9 cellular contexts compared by ENCODE assay signal in genomic region chr15:52790941-52791751, GRCh38. TPM values are rescaled to one million over a fixed set of nuclear protein-coding genes. Genes with fewer than 3 reads are reported as not detected.
DNase-seq lines count a peak whose midpoint lies in the region; ATAC-seq, FAIRE-seq and TF ChIP-seq lines count a peak whose summit lies in the region.
"Had no signal": no experiment of that assay in that cellular context is flagged by ENCODE, and none has a peak within 500 bp of the region (broad histone marks: within the 10 kb centered on the region; RNA-seq: fewer than 3 reads in every experiment).

No MANE protein-coding gene starts in this region.

- peaks cover 26 to 35% (median 34%) of the 10 kb centered on the region in 3 donors for H3K4me1 Mint-ChIP-seq in T-cell

- CTCF ChIA-PET in T-cell (lab: Charles Lee) = interaction anchor here in 1 of 2 donors (0.6 kb wide), 1 partner anchor 11 kb away, joined by 5 read pairs; no protein-coding TSS in a partner anchor

- no peak overlapping the region for H3K27ac Mint-ChIP-seq in T-cell

- no peaks in the 10 kb centered on the region for H3K36me3 ChIP-seq in GM06990 (ENCODE audit: control insufficient read depth, insufficient read depth, low read length)
- no peaks in the 10 kb centered on the region for H3K36me3 ChIP-seq in cardiac muscle cell

- peaks cover 0 to 2% (median 0%) of the 10 kb centered on the region in 3 donors for H3K9me3 Mint-ChIP-seq in T-cell

- H3K4me3 Mint-ChIP-seq in T-cell = peak overlapping the region; percentile 60 to 66 (median 61)

- peaks cover 12% of the 10 kb centered on the region for H3K4me1 ChIP-seq in cardiac muscle cell (ENCODE audit: low read depth)

- DNase-seq in GM06990 (ENCODE audit: extremely low read depth, insufficient read length) (no peak), T-cell (no peak), cardiac muscle cell (ENCODE audit: low read depth in 1 of 2, low spot score in 1 of 2) (peak; percentile 29 to 63), retina (peak; percentile 87), hepatic stellate cell (ENCODE audit: low spot score) (no peak), COLO668 (lab: John Stamatoyannopoulos, UW; ENCODE audit: unreplicated experiment) (no peak), H54 (ENCODE audit: insufficient read length, low spot score) (no peak)

- no peaks in the 10 kb centered on the region for H3K9me3 ChIP-seq in cardiac muscle cell (ENCODE audit: low read depth)

- H3K4me3 ChIP-seq in GM06990 (replicated peaks; ENCODE audit: low read depth, low read length) = peak overlapping the region; percentile 64
- peak overlapping the region; percentile 52 for H3K4me3 ChIP-seq in cardiac muscle cell

- POLR2A ChIA-PET in T-cell (lab: Charles Lee) = no interaction called here

- no peak for TF ChIP-seq POLR2A in H54 (IDR thresholded peaks at IDR 0.05; ENCODE audit: low read depth, low read length)

- H3K27me3 ChIP-seq in GM06990 (replicated peaks; ENCODE audit: control insufficient read depth, insufficient read depth, low read length) (peaks cover 6% of the 10 kb centered on the region; the same call in 1 of the 2 replicates), cardiac muscle cell (peaks cover 99% of the 10 kb centered on the region)

- H3K27ac ChIP-seq in cardiac muscle cell = no peak overlapping the region

- ATAC-seq in T-cell (replicated peaks in 1 of 4) = peak in 3 of 4 experiments; percentile 19 to 32 (median 27)
- no peak for ATAC-seq in HG02588 (IDR thresholded peaks at IDR 0.05; ENCODE audit: unreplicated experiment)

- no peak for FAIRE-seq in H54 (lab: Jason Lieb, UNC)
- FAIRE-seq: RCC 7860 had no signal

- H3K36me3 Mint-ChIP-seq in T-cell = no peaks in the 10 kb centered on the region

- H3K27me3 Mint-ChIP-seq in T-cell = peaks cover 60 to 83% of the 10 kb centered on the region in 2 donors

- TF ChIP-seq CTCF in GM06990 (IDR thresholded peaks at IDR 0.05; ENCODE audit: insufficient read depth, low read length, poor library complexity, severe bottlenecking) = no peak
- TF ChIP-seq CTCF in cardiac muscle cell (IDR thresholded peaks at IDR 0.05; ENCODE audit: low read depth, low read length) = peak; percentile 15

RNA-seq across cellular contexts. Expression of gene ONECUT1, which starts 1.0 kb away (rescaled TPM):
- total RNA-seq in T-cell = under 1 TPM in 1 of 5 donors, not detected in 4; 0.13 TPM
- total RNA-seq in cardiac muscle cell = 0.18 TPM in 1 of 2 replicates, not detected in the other
- polyA plus RNA-seq in cardiac muscle cell = 0.44 TPM in 1 of 2 replicates, not detected in the other

Comparison
In these comparisons a context has a peak if more than half of its experiments do, and no peak if none do; other contexts are left out.
1. DNase-seq: peak in cardiac muscle cell (2 of 2) and retina (single experiment); none in GM06990 (single experiment), T-cell (0 of 34), hepatic stellate cell (single experiment), COLO668 (single experiment) and H54 (single experiment).